In genomic region chr5:60335913-60336312, GRCh38 we compare ENCODE assay signal across 19 cellular contexts.
DNase-seq lines count a peak whose midpoint lies in the region; ATAC-seq, FAIRE-seq and TF ChIP-seq lines count a peak whose summit lies in the region.
"Had no signal": no experiment of that assay in that cellular context is flagged by ENCODE, and none has a peak within 500 bp of the region (broad histone marks: within the 10 kb centered on the region; RNA-seq: fewer than 3 reads in every experiment).

No MANE protein-coding gene starts in this region.

- H3K36me3 Mint-ChIP-seq in Calu3 (ENCODE audit: insufficient read depth, unreplicated experiment): no peaks in the 10 kb centered on the region
- H3K36me3 Mint-ChIP-seq: CD14-positive monocyte; CD4-positive, alpha-beta memory T cell had no signal

- H3K4me3 Mint-ChIP-seq in Calu3 (ENCODE audit: low read depth, unreplicated experiment): no peak overlapping the region
- H3K4me3 Mint-ChIP-seq: CD14-positive monocyte; CD4-positive, alpha-beta memory T cell; HFFc6 had no signal

- no TSS peak for BruUV-seq in Calu3 (replicated peaks; lab: Mats Ljungman, UMichigan)

- no peak overlapping the region for H3K27ac Mint-ChIP-seq in Calu3 (ENCODE audit: unreplicated experiment)
- H3K27ac Mint-ChIP-seq: HFFc6 had no signal

- no peak for ATAC-seq in gastroesophageal sphincter
- ATAC-seq in aorta (ENCODE audit: low FRiP score): no peak
- ATAC-seq: HCT116 had no signal

- H3K27me3 Mint-ChIP-seq in Calu3 (ENCODE audit: unreplicated experiment): peaks cover under 1% of the 10 kb centered on the region
- H3K27me3 Mint-ChIP-seq: CD4-positive, alpha-beta memory T cell had no signal

- TF ChIP-seq CTCF in gastroesophageal sphincter (IDR thresholded peaks at IDR 0.05) (no peak), Calu3 (IDR thresholded peaks at IDR 0.05; ENCODE audit: unreplicated experiment) (no peak)

- no peaks in the 10 kb centered on the region for H3K36me3 ChIP-seq in gastroesophageal sphincter
- H3K36me3 ChIP-seq in stomach smooth muscle (ENCODE audit: control insufficient read depth in 2 of 2, insufficient read depth in 2 of 2, low read length in 2 of 2): no peaks in the 10 kb centered on the region
- no peaks in the 10 kb centered on the region for H3K36me3 ChIP-seq in aorta (ENCODE audit: control insufficient read depth in 1 of 2, insufficient read depth in 2 of 2, low read length in 1 of 2)
- H3K36me3 ChIP-seq: BLaER1 had no signal

- no peaks in the 10 kb centered on the region for H3K9me3 Mint-ChIP-seq in Calu3 (ENCODE audit: low read depth, unreplicated experiment)
- H3K9me3 Mint-ChIP-seq: CD14-positive monocyte had no signal

- CTCF ChIA-PET in Calu3 (lab: Charles Lee): no interaction called here

- intact Hi-C loops in aorta (cut with DNase I) (loop anchor here in 1 of 2 donors (5.0 kb wide), 1 partner anchor 64 kb away; no protein-coding TSS in a partner anchor), Calu3 (cut with micrococcal nuclease; ENCODE audit: unreplicated experiment) (no loop called here)

- no peak overlapping the region for H3K9ac ChIP-seq in stomach smooth muscle (ENCODE audit: low read length in 2 of 2)
- H3K9ac ChIP-seq: BLaER1 had no signal

- peak overlapping the region; percentile 38 to 75 (median 68) for H3K27ac ChIP-seq in gastroesophageal sphincter
- H3K27ac ChIP-seq in stomach smooth muscle (ENCODE audit: low read length): peak overlapping the region; percentile 68
- H3K27ac ChIP-seq in aorta (ENCODE audit: low read depth in 1 of 2, low read length in 2 of 2): peak overlapping the region; percentile 51 to 70
- H3K27ac ChIP-seq: 22Rv1, BLaER1, HL-60 had no signal

- H3K4me3 ChIP-seq in gastroesophageal sphincter (no peak overlapping the region), stomach smooth muscle (ENCODE audit: low read length in 2 of 2) (no peak overlapping the region), aorta (ENCODE audit: low read length in 2 of 2) (no peak overlapping the region)
- H3K4me3 ChIP-seq: BLaER1 had no signal

- no peaks in the 10 kb centered on the region for H3K27me3 ChIP-seq in gastroesophageal sphincter
- no peaks in the 10 kb centered on the region for H3K27me3 ChIP-seq in stomach smooth muscle (ENCODE audit: control insufficient read depth in 1 of 2, insufficient read depth in 2 of 2, low read length in 2 of 2)
- H3K27me3 ChIP-seq in aorta (ENCODE audit: control insufficient read depth in 1 of 2, insufficient read depth in 2 of 2, low read length in 1 of 2): no peaks in the 10 kb centered on the region
- H3K27me3 ChIP-seq: BLaER1 had no signal

- peaks cover 3 to 49% (median 6%) of the 10 kb centered on the region in 3 donors for H3K4me1 ChIP-seq in gastroesophageal sphincter
- peaks cover 30% of the 10 kb centered on the region for H3K4me1 ChIP-seq in stomach smooth muscle (ENCODE audit: control insufficient read depth, insufficient read depth, low read length)
- H3K4me1 ChIP-seq in aorta (ENCODE audit: control insufficient read depth in 1 of 2, insufficient read depth in 2 of 2, low read length in 2 of 2): peaks cover 4 to 13% of the 10 kb centered on the region in 2 donors

- DNase-seq in aorta: no peak
- no peak for DNase-seq in NCI-H748 (lab: John Stamatoyannopoulos, UW; ENCODE audit: unreplicated experiment)
- no peak for DNase-seq in OCI-M2 (lab: John Stamatoyannopoulos, UW; ENCODE audit: unreplicated experiment)
- DNase-seq in Calu3: no peak
- DNase-seq: CD4-positive, alpha-beta memory T cell; DMS79 treated with DMSO at 0.1 percent for 48 hours; GF-D8; GOT3; H7; HFFc6; IMR-90 had no signal

- WGBS in gastroesophageal sphincter (ENCODE audit: low coverage in 1 of 2), 2 donors: 44% methylated on average over 2 of the region's 2 CpGs; no CpG with 5 or more reads in 1 of the 2 donors
- WGBS in aorta, 2 donors: 12 to 20% methylated on average over 2 of the region's 2 CpGs

- no peaks in the 10 kb centered on the region for H3K9me3 ChIP-seq in gastroesophageal sphincter
- H3K9me3 ChIP-seq in stomach smooth muscle (ENCODE audit: control insufficient read depth in 2 of 2, low read length in 2 of 2): no peaks in the 10 kb centered on the region
- peaks cover 1% of the 10 kb centered on the region for H3K9me3 ChIP-seq in aorta (ENCODE audit: control insufficient read depth, low read length)
- H3K9me3 ChIP-seq: BLaER1 had no signal

- no peaks in the 10 kb centered on the region for H3K4me1 Mint-ChIP-seq in Calu3 (ENCODE audit: low read depth, unreplicated experiment)
- H3K4me1 Mint-ChIP-seq: CD4-positive, alpha-beta memory T cell had no signal

- no peak for TF ChIP-seq EP300 in gastroesophageal sphincter (IDR thresholded peaks at IDR 0.05)

- peak; percentile 43 for FAIRE-seq in A204.1 (lab: Jason Lieb, UNC)

- no peak for TF ChIP-seq POLR2A in gastroesophageal sphincter (IDR thresholded peaks at IDR 0.05)
